Comparison of ENCODE assay signal across 24 cellular contexts in genomic region chr14:21133896-21134295, GRCh38. TPM values are rescaled to one million over a fixed set of nuclear protein-coding genes. Genes with fewer than 3 reads are reported as not detected.
DNase-seq lines count a peak whose midpoint lies in the region; ATAC-seq and TF ChIP-seq lines count a peak whose summit lies in the region.
"Had no signal": no experiment of that assay in that cellular context is flagged by ENCODE, and none has a peak within 500 bp of the region (broad histone marks: within the 10 kb centered on the region; RNA-seq: fewer than 3 reads in every experiment).

No MANE protein-coding gene starts in this region.

- H3K27me3 ChIP-seq in neural progenitor cell (no peaks in the 10 kb centered on the region), MG63 (peaks cover 3% of the 10 kb centered on the region; the same call in 1 of the 2 replicates)

- H3K4me1 ChIP-seq in neural progenitor cell = peaks cover 3% of the 10 kb centered on the region
- H3K4me1 ChIP-seq: HAP-1 had no signal

- H3F3A ChIP-seq in neural progenitor cell (ENCODE audit: low read depth) = no peaks in the 10 kb centered on the region

- no peaks in the 10 kb centered on the region for H3K4me1 Mint-ChIP-seq in neural progenitor cell

- H3K9ac ChIP-seq in neural progenitor cell = no peak overlapping the region
- H3K9ac ChIP-seq: SK-N-SH had no signal

- peak overlapping the region; percentile 74 for H2AFZ ChIP-seq in neural progenitor cell (replicated peaks)

- no peak overlapping the region for H3K4me3 Mint-ChIP-seq in neural progenitor cell
- H3K4me3 Mint-ChIP-seq: HFFc6 had no signal

- no peak overlapping the region for H3K4me2 ChIP-seq in neural progenitor cell
- H3K4me2 ChIP-seq: SK-N-SH had no signal

- DNase-seq in ELF-1 (ENCODE audit: low read depth, low spot score) (peak; percentile 3), OCI-M1 (lab: John Stamatoyannopoulos, UW) (peak; percentile 4), foreskin melanocyte (peak; percentile 91), neural progenitor cell (ENCODE audit: low spot score) (no peak), omental fat pad (ENCODE audit: low spot score) (no peak), MG63 (no peak)
- DNase-seq: 8988T, ACHN, HFFc6, Kasumi-1, NCI-H1105 treated with DMSO at 0.1 percent for 48 hours, NCI-H2029, NCI-H446 treated with DMSO at 0.1 percent for 48 hours, NCI-H526, SIG-M5, SK-N-SH, SW 1271 had no signal

- no peaks in the 10 kb centered on the region for H3K9me3 Mint-ChIP-seq in neural progenitor cell

- H3K27me3 Mint-ChIP-seq in neural progenitor cell (ENCODE audit: insufficient read depth, low read depth) = peaks cover 10% of the 10 kb centered on the region

- no peaks in the 10 kb centered on the region for H3K79me2 ChIP-seq in neural progenitor cell (ENCODE audit: low read depth)

- no peaks in the 10 kb centered on the region for H4K20me1 ChIP-seq in neural progenitor cell (ENCODE audit: low read depth)

- no peak for ATAC-seq in omental fat pad (ENCODE audit: low FRiP score)
- no peak for ATAC-seq in HG03469 (IDR thresholded peaks at IDR 0.05; ENCODE audit: unreplicated experiment)
- no peak for ATAC-seq in HG03196 (IDR thresholded peaks at IDR 0.05; ENCODE audit: unreplicated experiment)
- ATAC-seq: HepG2 had no signal

- no peak overlapping the region for H3K4me3 ChIP-seq in neural progenitor cell
- no peak overlapping the region for H3K4me3 ChIP-seq in MG63
- H3K4me3 ChIP-seq: HAP-1 had no signal

- H3K36me3 ChIP-seq in neural progenitor cell = no peaks in the 10 kb centered on the region
- H3K36me3 ChIP-seq in MG63 = no peaks in the 10 kb centered on the region
- H3K36me3 ChIP-seq: HAP-1 had no signal

- H3K9me3 ChIP-seq in neural progenitor cell (ENCODE audit: low read depth) = no peaks in the 10 kb centered on the region
- no peaks in the 10 kb centered on the region for H3K9me3 ChIP-seq in MG63
- H3K9me3 ChIP-seq: HAP-1, SK-N-SH had no signal

- no peak for TF ChIP-seq CTCF in neural progenitor cell (IDR thresholded peaks at IDR 0.05)
- TF ChIP-seq CTCF in omental fat pad (IDR thresholded peaks at IDR 0.05) = no peak

- H3K27ac Mint-ChIP-seq in neural progenitor cell = no peak overlapping the region
- H3K27ac Mint-ChIP-seq: HFFc6 had no signal

- H3K36me3 Mint-ChIP-seq in neural progenitor cell = no peaks in the 10 kb centered on the region

- H3K27ac ChIP-seq in neural progenitor cell = no peak overlapping the region

RNA-seq across cellular contexts. Expression of gene OR5AU1, which starts 22.0 kb away (rescaled TPM):
- total RNA-seq in neural progenitor cell (ENCODE audit: low replicate concordance) (under 0.01 TPM in 1 of 2 replicates, not detected in the other), omental fat pad (under 1 TPM in 1 of 4 donors, not detected in 3; 0.09 TPM)
- total RNA-seq in MG63 (2014; rRNA removed; shearing (Covaris generic); ENCODE audit: low replicate concordance) = not detected in 2 replicates
- total RNA-seq: HepG2, HFFc6, HT1080, M059J had no signal

RNA-seq across cellular contexts. Expression of gene TMEM253, which starts 33.0 kb away (rescaled TPM):
- 0.22 and 1.3 TPM in 2 replicates for total RNA-seq in neural progenitor cell (ENCODE audit: low replicate concordance)
- 1 to 10 TPM in 1 of 4 donors, under 1 TPM in 1, not detected in 2; 0.75 to 2.4 TPM for total RNA-seq in omental fat pad
- not detected in 2 replicates for total RNA-seq in MG63 (2014; rRNA removed; shearing (Covaris generic); ENCODE audit: low replicate concordance)
- total RNA-seq: G401, M059J had no signal

RNA-seq across cellular contexts. Expression of gene ZNF219, which starts 35.4 kb away (rescaled TPM):
- total RNA-seq in neural progenitor cell (ENCODE audit: low replicate concordance) (46.2 and 231 TPM in 2 replicates), omental fat pad (10 to 100 TPM; 19.2 to 56.3 (median 38.1) TPM)
- 14.4 and 33.3 TPM in 2 replicates for total RNA-seq in MG63 (2014; rRNA removed; shearing (Covaris generic); ENCODE audit: low replicate concordance)

Comparison
In these comparisons a context has a peak if more than half of its experiments do, and no peak if none do; other contexts are left out.
1. DNase-seq: peak in ELF-1 (single experiment), OCI-M1 (single experiment) and foreskin melanocyte (single experiment); none in neural progenitor cell (single experiment), omental fat pad (single experiment) and MG63 (single experiment).